In genomic region chr12:25005376-25005775, GRCh38 we compare ENCODE assay signal across 1 cellular context.
A peak's percentile ranks its signal among the peaks of the same experiment; 100 is the strongest.
TF ChIP-seq lines count a peak whose summit lies in the region.

No MANE protein-coding gene starts in this region.

TF ChIP-seq in GM12878, 131 proteins besides CTCF, POLR2A, EP300 and RAD21 (continued from another document and continues in another):
- TF ChIP-seq FOXM1 (IDR thresholded peaks at IDR 0.05; ENCODE audit: low read depth, low read length), result peak; percentile 91; the same call in 1 of the 2 replicates
- 0 out of 2 replicates have a peak, but pooled peaks have one; percentile 17 for TF ChIP-seq ZBED1 (IDR thresholded peaks at IDR 0.05; ENCODE audit: borderline replicate concordance)
- no peak for TF ChIP-seq SUPT20H (IDR thresholded peaks at IDR 0.05; ENCODE audit: borderline replicate concordance, control insufficient read depth, low read depth, low read length)
- TF ChIP-seq MXI1 (IDR thresholded peaks at IDR 0.05; ENCODE audit: low read depth, low read length), result no peak
- TF ChIP-seq NR2C1 (IDR thresholded peaks at IDR 0.05), result no peak
- no peak for TF ChIP-seq SMARCA5 (IDR thresholded peaks at IDR 0.05)
- TF ChIP-seq TCF12 (IDR thresholded peaks at IDR 0.05; ENCODE audit: low read depth, low read length), result no peak
- peak; percentile 34 to 35; a peak in 2 of 4 replicates for TF ChIP-seq IKZF2 (IDR thresholded peaks at IDR 0.05)
- TF ChIP-seq SREBF1 (IDR thresholded peaks at IDR 0.05; ENCODE audit: low read length), result no peak
- TF ChIP-seq CBX5 (IDR thresholded peaks at IDR 0.05; ENCODE audit: low read depth), result no peak
- TF ChIP-seq, protein P1, sequence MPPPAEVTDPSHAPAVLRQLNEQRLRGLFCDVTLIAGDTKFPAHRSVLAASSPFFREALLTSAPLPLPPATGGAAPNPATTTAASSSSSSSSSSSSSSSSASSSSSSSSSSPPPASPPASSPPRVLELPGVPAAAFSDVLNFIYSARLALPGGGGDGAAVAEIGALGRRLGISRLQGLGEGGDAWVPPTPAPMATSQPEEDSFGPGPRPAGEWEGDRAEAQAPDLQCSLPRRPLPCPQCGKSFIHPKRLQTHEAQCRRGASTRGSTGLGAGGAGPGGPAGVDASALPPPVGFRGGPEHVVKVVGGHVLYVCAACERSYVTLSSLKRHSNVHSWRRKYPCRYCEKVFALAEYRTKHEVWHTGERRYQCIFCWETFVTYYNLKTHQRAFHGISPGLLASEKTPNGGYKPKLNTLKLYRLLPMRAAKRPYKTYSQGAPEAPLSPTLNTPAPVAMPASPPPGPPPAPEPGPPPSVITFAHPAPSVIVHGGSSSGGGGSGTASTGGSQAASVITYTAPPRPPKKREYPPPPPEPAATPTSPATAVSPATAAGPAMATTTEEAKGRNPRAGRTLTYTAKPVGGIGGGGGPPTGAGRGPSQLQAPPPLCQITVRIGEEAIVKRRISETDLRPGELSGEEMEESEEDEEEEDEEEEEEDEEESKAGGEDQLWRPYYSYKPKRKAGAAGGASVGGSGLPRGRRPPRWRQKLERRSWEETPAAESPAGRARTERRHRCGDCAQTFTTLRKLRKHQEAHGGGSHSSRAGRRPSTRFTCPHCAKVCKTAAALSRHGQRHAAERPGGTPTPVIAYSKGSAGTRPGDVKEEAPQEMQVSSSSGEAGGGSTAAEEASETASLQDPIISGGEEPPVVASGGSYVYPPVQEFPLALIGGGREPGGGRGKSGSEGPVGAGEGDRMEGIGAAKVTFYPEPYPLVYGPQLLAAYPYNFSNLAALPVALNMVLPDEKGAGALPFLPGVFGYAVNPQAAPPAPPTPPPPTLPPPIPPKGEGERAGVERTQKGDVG (CRISPR knock-in tag; IDR thresholded peaks at IDR 0.05), result no peak
- TF ChIP-seq MLLT1 (IDR thresholded peaks at IDR 0.05), result no peak; the same call in 1 of the 2 replicates
- no peak for TF ChIP-seq HCFC1 (IDR thresholded peaks at IDR 0.05; ENCODE audit: low read length)
- no peak for TF ChIP-seq ZNF687 (IDR thresholded peaks at IDR 0.05)
- TF ChIP-seq, protein P2, sequence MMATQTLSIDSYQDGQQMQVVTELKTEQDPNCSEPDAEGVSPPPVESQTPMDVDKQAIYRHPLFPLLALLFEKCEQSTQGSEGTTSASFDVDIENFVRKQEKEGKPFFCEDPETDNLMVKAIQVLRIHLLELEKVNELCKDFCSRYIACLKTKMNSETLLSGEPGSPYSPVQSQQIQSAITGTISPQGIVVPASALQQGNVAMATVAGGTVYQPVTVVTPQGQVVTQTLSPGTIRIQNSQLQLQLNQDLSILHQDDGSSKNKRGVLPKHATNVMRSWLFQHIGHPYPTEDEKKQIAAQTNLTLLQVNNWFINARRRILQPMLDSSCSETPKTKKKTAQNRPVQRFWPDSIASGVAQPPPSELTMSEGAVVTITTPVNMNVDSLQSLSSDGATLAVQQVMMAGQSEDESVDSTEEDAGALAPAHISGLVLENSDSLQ (IDR thresholded peaks at IDR 0.05), result 0 out of 2 replicates have a peak, but pooled peaks have one; percentile 26
- TF ChIP-seq YBX1 (IDR thresholded peaks at IDR 0.05), result no peak
- TF ChIP-seq, protein P3, sequence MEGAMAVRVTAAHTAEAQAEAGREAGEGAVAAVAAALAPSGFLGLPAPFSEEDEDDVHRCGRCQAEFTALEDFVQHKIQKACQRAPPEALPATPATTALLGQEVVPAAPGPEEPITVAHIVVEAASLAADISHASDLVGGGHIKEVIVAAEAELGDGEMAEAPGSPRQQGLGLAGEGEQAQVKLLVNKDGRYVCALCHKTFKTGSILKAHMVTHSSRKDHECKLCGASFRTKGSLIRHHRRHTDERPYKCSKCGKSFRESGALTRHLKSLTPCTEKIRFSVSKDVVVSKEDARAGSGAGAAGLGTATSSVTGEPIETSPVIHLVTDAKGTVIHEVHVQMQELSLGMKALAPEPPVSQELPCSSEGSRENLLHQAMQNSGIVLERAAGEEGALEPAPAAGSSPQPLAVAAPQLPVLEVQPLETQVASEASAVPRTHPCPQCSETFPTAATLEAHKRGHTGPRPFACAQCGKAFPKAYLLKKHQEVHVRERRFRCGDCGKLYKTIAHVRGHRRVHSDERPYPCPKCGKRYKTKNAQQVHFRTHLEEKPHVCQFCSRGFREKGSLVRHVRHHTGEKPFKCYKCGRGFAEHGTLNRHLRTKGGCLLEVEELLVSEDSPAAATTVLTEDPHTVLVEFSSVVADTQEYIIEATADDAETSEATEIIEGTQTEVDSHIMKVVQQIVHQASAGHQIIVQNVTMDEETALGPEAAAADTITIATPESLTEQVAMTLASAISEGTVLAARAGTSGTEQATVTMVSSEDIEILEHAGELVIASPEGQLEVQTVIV (IDR thresholded peaks at IDR 0.05; ENCODE audit: borderline replicate concordance, partially characterized antibody), result no peak
- TF ChIP-seq IRF3 (IDR thresholded peaks at IDR 0.05), result no peak
- TF ChIP-seq, protein P4, sequence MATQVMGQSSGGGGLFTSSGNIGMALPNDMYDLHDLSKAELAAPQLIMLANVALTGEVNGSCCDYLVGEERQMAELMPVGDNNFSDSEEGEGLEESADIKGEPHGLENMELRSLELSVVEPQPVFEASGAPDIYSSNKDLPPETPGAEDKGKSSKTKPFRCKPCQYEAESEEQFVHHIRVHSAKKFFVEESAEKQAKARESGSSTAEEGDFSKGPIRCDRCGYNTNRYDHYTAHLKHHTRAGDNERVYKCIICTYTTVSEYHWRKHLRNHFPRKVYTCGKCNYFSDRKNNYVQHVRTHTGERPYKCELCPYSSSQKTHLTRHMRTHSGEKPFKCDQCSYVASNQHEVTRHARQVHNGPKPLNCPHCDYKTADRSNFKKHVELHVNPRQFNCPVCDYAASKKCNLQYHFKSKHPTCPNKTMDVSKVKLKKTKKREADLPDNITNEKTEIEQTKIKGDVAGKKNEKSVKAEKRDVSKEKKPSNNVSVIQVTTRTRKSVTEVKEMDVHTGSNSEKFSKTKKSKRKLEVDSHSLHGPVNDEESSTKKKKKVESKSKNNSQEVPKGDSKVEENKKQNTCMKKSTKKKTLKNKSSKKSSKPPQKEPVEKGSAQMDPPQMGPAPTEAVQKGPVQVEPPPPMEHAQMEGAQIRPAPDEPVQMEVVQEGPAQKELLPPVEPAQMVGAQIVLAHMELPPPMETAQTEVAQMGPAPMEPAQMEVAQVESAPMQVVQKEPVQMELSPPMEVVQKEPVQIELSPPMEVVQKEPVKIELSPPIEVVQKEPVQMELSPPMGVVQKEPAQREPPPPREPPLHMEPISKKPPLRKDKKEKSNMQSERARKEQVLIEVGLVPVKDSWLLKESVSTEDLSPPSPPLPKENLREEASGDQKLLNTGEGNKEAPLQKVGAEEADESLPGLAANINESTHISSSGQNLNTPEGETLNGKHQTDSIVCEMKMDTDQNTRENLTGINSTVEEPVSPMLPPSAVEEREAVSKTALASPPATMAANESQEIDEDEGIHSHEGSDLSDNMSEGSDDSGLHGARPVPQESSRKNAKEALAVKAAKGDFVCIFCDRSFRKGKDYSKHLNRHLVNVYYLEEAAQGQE (IDR thresholded peaks at IDR 0.05; ENCODE audit: low read depth, low read length), result no peak
- TF ChIP-seq SMAD1 (IDR thresholded peaks at IDR 0.05; ENCODE audit: low read depth, partially characterized antibody), result no peak
- TF ChIP-seq SKIL (IDR thresholded peaks at IDR 0.05; ENCODE audit: low read depth, poor library complexity, severe bottlenecking), result peak; percentile 59
- TF ChIP-seq ASH2L (IDR thresholded peaks at IDR 0.05; ENCODE audit: borderline replicate concordance, low read depth), result no peak
- peak; percentile 21; the same call in 1 of the 2 replicates for TF ChIP-seq CREM (IDR thresholded peaks at IDR 0.05; ENCODE audit: low read depth)
- no peak for TF ChIP-seq SREBF2 (IDR thresholded peaks at IDR 0.05; ENCODE audit: low read length)
- no peak for TF ChIP-seq JUND (IDR thresholded peaks at IDR 0.05; ENCODE audit: low read depth, low read length)
- no peak for TF ChIP-seq LARP7 (IDR thresholded peaks at IDR 0.05)
- no peak for TF ChIP-seq RB1 (IDR thresholded peaks at IDR 0.05; ENCODE audit: borderline replicate concordance)
- TF ChIP-seq FOXK2 (IDR thresholded peaks at IDR 0.05), result no peak
- no peak for TF ChIP-seq MTA3 (IDR thresholded peaks at IDR 0.05; ENCODE audit: borderline replicate concordance, low read length)
- no peak for TF ChIP-seq CHD2 (IDR thresholded peaks at IDR 0.05; ENCODE audit: borderline replicate concordance, low read depth, low read length)
- no peak for TF ChIP-seq POLR2AphosphoS5 (IDR thresholded peaks at IDR 0.05; ENCODE audit: low read length)
- no peak for TF ChIP-seq BCLAF1 (IDR thresholded peaks at IDR 0.05)
- TF ChIP-seq SP1 (IDR thresholded peaks at IDR 0.05; ENCODE audit: low read depth, low read length), result no peak
- TF ChIP-seq BRCA1 (IDR thresholded peaks at IDR 0.05; ENCODE audit: low read depth, low read length), result no peak
- no peak for TF ChIP-seq TAF1 (IDR thresholded peaks at IDR 0.05; ENCODE audit: borderline replicate concordance, low read depth, low read length)
- no peak for TF ChIP-seq NBN (IDR thresholded peaks at IDR 0.05)
- TF ChIP-seq ESRRA (IDR thresholded peaks at IDR 0.05; ENCODE audit: low read length), result no peak
